ENCODE assay signal across 11 cellular contexts in genomic region chr1:94383966-94384408, GRCh38. TPM values are rescaled to one million over a fixed set of nuclear protein-coding genes. Genes with fewer than 3 reads are reported as not detected.
DNase-seq lines count a peak whose midpoint lies in the region; ATAC-seq, FAIRE-seq and TF ChIP-seq lines count a peak whose summit lies in the region.
"Had no signal": no experiment of that assay in that cellular context is flagged by ENCODE, and none has a peak within 500 bp of the region (broad histone marks: within the 10 kb centered on the region; RNA-seq: fewer than 3 reads in every experiment).

No MANE protein-coding gene starts in this region.

- DNase-seq in activated CD4-positive, CD25-positive, alpha-beta regulatory T cell treated with anti-CD3 and anti-CD28 coated beads, Interleukin-2, amount 50 U/mL, for 72 hours = no peak
- DNase-seq in renal cortical epithelial cell (ENCODE audit: low read depth) = peak; percentile 100
- DNase-seq in GM12892 (ENCODE audit: insufficient read length) = no peak
- DNase-seq: 8988T, naive B cell had no signal

- H3K4me3 ChIP-seq in endocrine pancreas (ENCODE audit: control insufficient read depth, insufficient read depth, low read length) = peak overlapping the region; percentile 32

- no peaks in the 10 kb centered on the region for H3K36me3 ChIP-seq in endocrine pancreas (ENCODE audit: control insufficient read depth, insufficient read depth, low read length)

- no peak overlapping the region for H3K9ac ChIP-seq in endocrine pancreas (ENCODE audit: control insufficient read depth, insufficient read depth, low read length)

- peak; percentile 55 to 60 for ATAC-seq in activated CD4-positive, CD25-positive, alpha-beta regulatory T cell treated with anti-CD3 and anti-CD28 coated beads, Interleukin-2, amount 50 U/mL, for 24 hours
- ATAC-seq in HG03066 (IDR thresholded peaks at IDR 0.05; ENCODE audit: low read depth, unreplicated experiment) = peak; percentile 62
- no peak for ATAC-seq in HG03039 (IDR thresholded peaks at IDR 0.05; ENCODE audit: unreplicated experiment)
- ATAC-seq in GM21737 (IDR thresholded peaks at IDR 0.05; ENCODE audit: unreplicated experiment) = no peak

- peaks cover 24% of the 10 kb centered on the region for H3K4me1 ChIP-seq in endocrine pancreas (ENCODE audit: control insufficient read depth, insufficient read depth, low read length)

- no peaks in the 10 kb centered on the region for H3K27me3 ChIP-seq in endocrine pancreas (ENCODE audit: control insufficient read depth, insufficient read depth, low read length)

- FAIRE-seq in GM12892 (lab: Jason Lieb, UNC) = no peak
- FAIRE-seq: bronchial epithelial cell had no signal

- TF ChIP-seq POLR2A in GM12892 (IDR thresholded peaks at IDR 0.05; ENCODE audit: low read depth, low read length) = no peak

- H3K9me3 ChIP-seq in endocrine pancreas (ENCODE audit: control insufficient read depth, low read length) = no peaks in the 10 kb centered on the region

RNA-seq across cellular contexts. Expression of gene ABCD3, which starts 34.2 kb away (rescaled TPM):
- 66.9 and 77.2 TPM in 2 replicates for total RNA-seq in renal cortical epithelial cell
- polyA plus RNA-seq in GM12892 (2012; ENCODE audit: missing spikeins) = 21.9 TPM

Comparison
In these comparisons a context has a peak if more than half of its experiments do, and no peak if none do; other contexts are left out.
1. ATAC-seq: peak in activated CD4-positive, CD25-positive, alpha-beta regulatory T cell treated with anti-CD3 and anti-CD28 coated beads, Interleukin-2, amount 50 U/mL, for 24 hours (2 of 2) and HG03066 (single experiment); none in HG03039 (single experiment) and GM21737 (single experiment).